Comparison of ENCODE assay signal across 8 cellular contexts in the genomic region with DNA sequence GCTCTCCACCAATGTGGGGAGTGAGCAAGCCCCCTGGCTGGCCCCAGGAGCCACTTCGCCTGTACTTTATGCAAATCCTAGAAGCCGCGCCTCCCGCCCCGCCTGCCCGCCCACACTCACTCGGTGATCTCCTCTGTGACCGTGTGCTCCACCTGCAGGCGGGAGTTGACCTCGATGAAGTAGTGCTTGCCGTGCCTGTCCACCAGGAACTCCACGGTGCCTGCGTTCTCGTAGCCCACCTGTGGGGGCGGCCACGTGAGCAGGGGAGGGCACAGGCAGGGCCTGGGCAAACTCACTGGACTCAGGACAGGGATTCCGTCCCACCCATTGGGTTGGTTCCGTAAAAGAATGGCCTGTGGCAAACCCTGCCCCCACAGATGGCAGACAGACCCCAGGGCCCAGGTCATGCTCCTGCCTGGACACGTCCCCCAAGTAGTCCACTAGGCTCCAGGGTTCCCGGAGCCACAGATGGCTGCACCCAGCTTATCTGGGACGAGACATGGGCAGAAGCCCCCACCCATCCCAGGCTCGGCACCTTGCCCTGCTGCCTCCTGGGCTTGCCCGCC. TPM values are rescaled to one million over a fixed set of nuclear protein-coding genes. Genes with fewer than 3 reads are reported as not detected.
DNase-seq lines count a peak whose midpoint lies in the region; ATAC-seq and TF ChIP-seq lines count a peak whose summit lies in the region.

No MANE protein-coding gene starts in this region.

- H3K4me3 Mint-ChIP-seq in WTC11 (no peak overlapping the region), chondrocyte (ENCODE audit: unreplicated experiment) (no peak overlapping the region)

- peaks cover 12% of the 10 kb centered on the region for H3K4me1 Mint-ChIP-seq in WTC11
- H3K4me1 Mint-ChIP-seq in chondrocyte (ENCODE audit: low read depth) = no peaks in the 10 kb centered on the region

- H3K9me3 Mint-ChIP-seq in WTC11 (no peaks in the 10 kb centered on the region), chondrocyte (ENCODE audit: low read depth) (no peaks in the 10 kb centered on the region)

- H3K36me3 Mint-ChIP-seq in WTC11 (no peaks in the 10 kb centered on the region), chondrocyte (ENCODE audit: low read depth) (no peaks in the 10 kb centered on the region)

- DNase-seq in activated gamma-delta T cell treated with Interleukin-2 at 50 U/mL for 16 hours (peak; percentile 72), activated gamma-delta T cell (lab: John Stamatoyannopoulos, UW) (no peak), HPDE6-E6E7 (ENCODE audit: extremely low spot score) (peak; percentile 40), WTC11 (ENCODE audit: low spot score) (peak; percentile 93), chondrocyte (ENCODE audit: low spot score) (no peak), renal cortical epithelial cell (ENCODE audit: low read depth) (peak; percentile 11), NK-92 (lab: John Stamatoyannopoulos, UW; ENCODE audit: unreplicated experiment) (no peak)

- POLR2A ChIA-PET in WTC11 (lab: Charles Lee) = no interaction called here

- TF ChIP-seq CTCF in WTC11 (IDR thresholded peaks at IDR 0.05) (peak; percentile 25; the same call in 1 of the 2 replicates), chondrocyte (IDR thresholded peaks at IDR 0.05) (peak; percentile 18)

- 0 out of 2 replicates have a peak overlapping the region, but pooled peaks have one; percentile 83 for H3K27ac Mint-ChIP-seq in WTC11
- no peak overlapping the region for H3K27ac Mint-ChIP-seq in chondrocyte (ENCODE audit: unreplicated experiment)

- ATAC-seq in WTC11 (peak; percentile 91), HG03196 (IDR thresholded peaks at IDR 0.05; ENCODE audit: unreplicated experiment) (no peak)

- CTCF ChIA-PET in WTC11 (lab: Charles Lee) = interaction anchor here (0.6 to 2.3 kb wide), 2 partner anchors 13 to 54 kb away, joined by 3 to 16 read pairs; no protein-coding TSS in a partner anchor

- H3K27me3 Mint-ChIP-seq in WTC11 (ENCODE audit: low read depth) (no peaks in the 10 kb centered on the region), chondrocyte (ENCODE audit: low read depth) (no peaks in the 10 kb centered on the region)

TF ChIP-seq in WTC11, 78 proteins besides CTCF, POLR2A, EP300 and RAD21 (continues in another document):
- TF ChIP-seq, protein P1, sequence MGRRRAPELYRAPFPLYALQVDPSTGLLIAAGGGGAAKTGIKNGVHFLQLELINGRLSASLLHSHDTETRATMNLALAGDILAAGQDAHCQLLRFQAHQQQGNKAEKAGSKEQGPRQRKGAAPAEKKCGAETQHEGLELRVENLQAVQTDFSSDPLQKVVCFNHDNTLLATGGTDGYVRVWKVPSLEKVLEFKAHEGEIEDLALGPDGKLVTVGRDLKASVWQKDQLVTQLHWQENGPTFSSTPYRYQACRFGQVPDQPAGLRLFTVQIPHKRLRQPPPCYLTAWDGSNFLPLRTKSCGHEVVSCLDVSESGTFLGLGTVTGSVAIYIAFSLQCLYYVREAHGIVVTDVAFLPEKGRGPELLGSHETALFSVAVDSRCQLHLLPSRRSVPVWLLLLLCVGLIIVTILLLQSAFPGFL (CRISPR knock-in tag; IDR thresholded peaks at IDR 0.05; ENCODE audit: borderline replicate concordance) = no peak
- TF ChIP-seq, protein P2, sequence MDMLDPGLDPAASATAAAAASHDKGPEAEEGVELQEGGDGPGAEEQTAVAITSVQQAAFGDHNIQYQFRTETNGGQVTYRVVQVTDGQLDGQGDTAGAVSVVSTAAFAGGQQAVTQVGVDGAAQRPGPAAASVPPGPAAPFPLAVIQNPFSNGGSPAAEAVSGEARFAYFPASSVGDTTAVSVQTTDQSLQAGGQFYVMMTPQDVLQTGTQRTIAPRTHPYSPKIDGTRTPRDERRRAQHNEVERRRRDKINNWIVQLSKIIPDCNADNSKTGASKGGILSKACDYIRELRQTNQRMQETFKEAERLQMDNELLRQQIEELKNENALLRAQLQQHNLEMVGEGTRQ (CRISPR knock-in tag; IDR thresholded peaks at IDR 0.05) = peak; percentile 71
- TF ChIP-seq NFYB (CRISPR knock-in tag; conservative IDR thresholded peaks at IDR 0.05; ENCODE audit: low read depth) (no peak), HMGA2 (CRISPR knock-in tag; IDR thresholded peaks at IDR 0.05) (no peak), SP1 (CRISPR knock-in tag; conservative IDR thresholded peaks at IDR 0.05) (peak; percentile 51; the same call in 1 of the 2 replicates), ZNF263 (CRISPR knock-in tag; IDR thresholded peaks at IDR 0.05; ENCODE audit: low read depth) (no peak), RORB (CRISPR knock-in tag; IDR thresholded peaks at IDR 0.05) (no peak), GRHL2 (CRISPR knock-in tag; IDR thresholded peaks at IDR 0.05; ENCODE audit: insufficient replicate concordance, severe bottlenecking) (no peak), ETV6 (CRISPR knock-in tag; IDR thresholded peaks at IDR 0.05) (no peak), ZNF138 (CRISPR knock-in tag; conservative IDR thresholded peaks at IDR 0.05) (no peak), JUN (CRISPR knock-in tag; IDR thresholded peaks at IDR 0.05) (no peak), CBFB (CRISPR knock-in tag; IDR thresholded peaks at IDR 0.05; ENCODE audit: low read depth) (no peak), ZNF416 (CRISPR knock-in tag; IDR thresholded peaks at IDR 0.05) (no peak)
- TF ChIP-seq, protein P3, sequence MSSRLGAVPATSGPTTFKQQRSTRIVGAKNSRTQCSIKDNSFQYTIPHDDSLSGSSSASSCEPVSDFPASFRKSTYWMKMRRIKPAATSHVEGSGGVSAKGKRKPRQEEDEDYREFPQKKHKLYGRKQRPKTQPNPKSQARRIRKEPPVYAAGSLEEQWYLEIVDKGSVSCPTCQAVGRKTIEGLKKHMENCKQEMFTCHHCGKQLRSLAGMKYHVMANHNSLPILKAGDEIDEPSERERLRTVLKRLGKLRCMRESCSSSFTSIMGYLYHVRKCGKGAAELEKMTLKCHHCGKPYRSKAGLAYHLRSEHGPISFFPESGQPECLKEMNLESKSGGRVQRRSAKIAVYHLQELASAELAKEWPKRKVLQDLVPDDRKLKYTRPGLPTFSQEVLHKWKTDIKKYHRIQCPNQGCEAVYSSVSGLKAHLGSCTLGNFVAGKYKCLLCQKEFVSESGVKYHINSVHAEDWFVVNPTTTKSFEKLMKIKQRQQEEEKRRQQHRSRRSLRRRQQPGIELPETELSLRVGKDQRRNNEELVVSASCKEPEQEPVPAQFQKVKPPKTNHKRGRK (CRISPR knock-in tag; IDR thresholded peaks at IDR 0.05; ENCODE audit: borderline replicate concordance) = no peak
- TF ChIP-seq, protein P4, sequence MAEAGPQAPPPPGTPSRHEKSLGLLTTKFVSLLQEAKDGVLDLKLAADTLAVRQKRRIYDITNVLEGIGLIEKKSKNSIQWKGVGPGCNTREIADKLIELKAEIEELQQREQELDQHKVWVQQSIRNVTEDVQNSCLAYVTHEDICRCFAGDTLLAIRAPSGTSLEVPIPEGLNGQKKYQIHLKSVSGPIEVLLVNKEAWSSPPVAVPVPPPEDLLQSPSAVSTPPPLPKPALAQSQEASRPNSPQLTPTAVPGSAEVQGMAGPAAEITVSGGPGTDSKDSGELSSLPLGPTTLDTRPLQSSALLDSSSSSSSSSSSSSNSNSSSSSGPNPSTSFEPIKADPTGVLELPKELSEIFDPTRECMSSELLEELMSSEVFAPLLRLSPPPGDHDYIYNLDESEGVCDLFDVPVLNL (CRISPR knock-in tag; IDR thresholded peaks at IDR 0.05; ENCODE audit: borderline replicate concordance, low read depth) = no peak
- TF ChIP-seq, protein P5, sequence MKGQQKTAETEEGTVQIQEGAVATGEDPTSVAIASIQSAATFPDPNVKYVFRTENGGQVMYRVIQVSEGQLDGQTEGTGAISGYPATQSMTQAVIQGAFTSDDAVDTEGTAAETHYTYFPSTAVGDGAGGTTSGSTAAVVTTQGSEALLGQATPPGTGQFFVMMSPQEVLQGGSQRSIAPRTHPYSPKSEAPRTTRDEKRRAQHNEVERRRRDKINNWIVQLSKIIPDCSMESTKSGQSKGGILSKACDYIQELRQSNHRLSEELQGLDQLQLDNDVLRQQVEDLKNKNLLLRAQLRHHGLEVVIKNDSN (CRISPR knock-in tag; IDR thresholded peaks at IDR 0.05) = peak; percentile 64; the same call in 1 of the 2 replicates
- TF ChIP-seq, protein P6, sequence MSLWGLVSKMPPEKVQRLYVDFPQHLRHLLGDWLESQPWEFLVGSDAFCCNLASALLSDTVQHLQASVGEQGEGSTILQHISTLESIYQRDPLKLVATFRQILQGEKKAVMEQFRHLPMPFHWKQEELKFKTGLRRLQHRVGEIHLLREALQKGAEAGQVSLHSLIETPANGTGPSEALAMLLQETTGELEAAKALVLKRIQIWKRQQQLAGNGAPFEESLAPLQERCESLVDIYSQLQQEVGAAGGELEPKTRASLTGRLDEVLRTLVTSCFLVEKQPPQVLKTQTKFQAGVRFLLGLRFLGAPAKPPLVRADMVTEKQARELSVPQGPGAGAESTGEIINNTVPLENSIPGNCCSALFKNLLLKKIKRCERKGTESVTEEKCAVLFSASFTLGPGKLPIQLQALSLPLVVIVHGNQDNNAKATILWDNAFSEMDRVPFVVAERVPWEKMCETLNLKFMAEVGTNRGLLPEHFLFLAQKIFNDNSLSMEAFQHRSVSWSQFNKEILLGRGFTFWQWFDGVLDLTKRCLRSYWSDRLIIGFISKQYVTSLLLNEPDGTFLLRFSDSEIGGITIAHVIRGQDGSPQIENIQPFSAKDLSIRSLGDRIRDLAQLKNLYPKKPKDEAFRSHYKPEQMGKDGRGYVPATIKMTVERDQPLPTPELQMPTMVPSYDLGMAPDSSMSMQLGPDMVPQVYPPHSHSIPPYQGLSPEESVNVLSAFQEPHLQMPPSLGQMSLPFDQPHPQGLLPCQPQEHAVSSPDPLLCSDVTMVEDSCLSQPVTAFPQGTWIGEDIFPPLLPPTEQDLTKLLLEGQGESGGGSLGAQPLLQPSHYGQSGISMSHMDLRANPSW (CRISPR knock-in tag; conservative IDR thresholded peaks at IDR 0.05; ENCODE audit: low read depth) = no peak

RNA-seq across cellular contexts. Expression of a gene that starts 11.9 kb away (rescaled TPM):
- 62.7 to 70.3 TPM (median 68.0 TPM) in 3 replicates for total RNA-seq in WTC11 (2021)
- total RNA-seq in chondrocyte = 33.8 to 47.2 TPM (median 46.8 TPM) in 3 replicates
- total RNA-seq in renal cortical epithelial cell = 26.2 and 32.8 TPM in 2 replicates

RNA-seq across cellular contexts. Expression of a gene that starts 25.6 kb away (rescaled TPM):
- total RNA-seq in WTC11 (2021) (34.5 to 36.9 TPM (median 34.6 TPM) in 3 replicates), chondrocyte (17.0 to 18.8 TPM (median 17.3 TPM) in 3 replicates), renal cortical epithelial cell (23.1 and 26.4 TPM in 2 replicates)

Comparison
In these comparisons a context has a peak if more than half of its experiments do, and no peak if none do; other contexts are left out.
1. DNase-seq: peak in activated gamma-delta T cell treated with Interleukin-2 at 50 U/mL for 16 hours (single experiment), HPDE6-E6E7 (single experiment), WTC11 (single experiment) and renal cortical epithelial cell (single experiment); none in activated gamma-delta T cell (single experiment), chondrocyte (single experiment) and NK-92 (single experiment).